In the genomic region with DNA sequence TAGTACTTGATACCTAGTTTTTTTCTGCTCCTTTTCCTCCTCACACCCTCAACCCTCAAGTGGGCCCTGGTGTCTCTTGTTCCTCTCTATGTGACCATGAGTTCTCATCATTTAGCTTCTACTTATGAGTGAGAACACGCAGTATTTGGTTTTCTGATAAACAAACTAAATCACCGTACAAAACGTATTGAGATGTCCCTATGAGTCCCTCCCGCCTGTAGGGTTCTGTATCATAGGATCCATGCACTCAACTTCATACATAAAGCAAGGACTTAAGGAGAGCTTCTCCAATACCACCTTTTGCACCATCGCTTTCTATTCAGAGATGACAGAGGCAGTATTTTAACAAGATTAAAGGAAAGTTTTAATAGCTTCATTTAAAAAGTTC, we compare ENCODE assay signal across 8 cellular contexts. TPM values are rescaled to one million over a fixed set of nuclear protein-coding genes. Genes with fewer than 3 reads are reported as not detected.
DNase-seq lines count a peak whose midpoint lies in the region; ATAC-seq and TF ChIP-seq lines count a peak whose summit lies in the region.

No MANE protein-coding gene starts in this region.

- peak overlapping the region; percentile 90 for H3K4me2 ChIP-seq in KMS-11

- H3K27me3 ChIP-seq in KMS-11 (ENCODE audit: insufficient read depth, low read depth): no peaks in the 10 kb centered on the region

- TF ChIP-seq CTCF in CD14-positive monocyte (IDR thresholded peaks at IDR 0.05): no peak
- TF ChIP-seq CTCF in KMS-11 (conservative IDR thresholded peaks at IDR 0.05; ENCODE audit: low read depth, low read length): no peak
- no peak for TF ChIP-seq CTCF in nephron (IDR thresholded peaks at IDR 0.05; ENCODE audit: unreplicated experiment in 3 of 3)

- intact Hi-C loops in CD14-positive monocyte (cut with micrococcal nuclease): no loop called here

- peak overlapping the region; percentile 58; the same call in 1 of the 2 replicates for H3K27ac ChIP-seq in KMS-11

- H3K9me3 Mint-ChIP-seq in CD14-positive monocyte (peaks cover 0 to 6% (median 0%) of the 10 kb centered on the region in 7 donors), nephron (peaks cover 6% of the 10 kb centered on the region)
- no peaks in the 10 kb centered on the region for H3K9me3 Mint-ChIP-seq in central memory CD8-positive, alpha-beta T cell

- peaks cover 51% of the 10 kb centered on the region for H3K4me1 ChIP-seq in KMS-11 (ENCODE audit: low read depth, poor library complexity, severe bottlenecking)

- H3K36me3 Mint-ChIP-seq in CD14-positive monocyte (no peaks in the 10 kb centered on the region), nephron (ENCODE audit: low read depth) (no peaks in the 10 kb centered on the region)
- H3K36me3 Mint-ChIP-seq in central memory CD8-positive, alpha-beta T cell (ENCODE audit: insufficient read depth): peaks cover 5% of the 10 kb centered on the region

- H3K4me3 Mint-ChIP-seq in CD14-positive monocyte: peak overlapping the region; percentile 83 to 92
- H3K4me3 Mint-ChIP-seq in central memory CD8-positive, alpha-beta T cell: peak overlapping the region; percentile 83
- H3K4me3 Mint-ChIP-seq in nephron: peak overlapping the region; percentile 89 to 92 (median 90)

- peak overlapping the region; percentile 57 for H2AFZ ChIP-seq in KMS-11 (ENCODE audit: low read depth)

- H3K79me2 ChIP-seq in KMS-11 (ENCODE audit: insufficient read depth, low read depth): peaks cover 41% of the 10 kb centered on the region

- H3K4me3 ChIP-seq in KMS-11 (IDR thresholded peaks at IDR 0.05; ENCODE audit: insufficient read depth, low read depth, low read length): no peak overlapping the region

- peak; percentile 30 for ATAC-seq in central memory CD8-positive, alpha-beta T cell (replicated peaks; ENCODE audit: extremely low read depth, poor library complexity, severe bottlenecking)
- ATAC-seq in GM21367 (IDR thresholded peaks at IDR 0.05; ENCODE audit: unreplicated experiment): no peak
- no peak for ATAC-seq in HG02763 (IDR thresholded peaks at IDR 0.05; ENCODE audit: unreplicated experiment)

- H3K4me1 Mint-ChIP-seq in CD14-positive monocyte: peaks cover 37% of the 10 kb centered on the region
- H3K4me1 Mint-ChIP-seq in central memory CD8-positive, alpha-beta T cell: peaks cover 36% of the 10 kb centered on the region
- peaks cover 21% of the 10 kb centered on the region for H3K4me1 Mint-ChIP-seq in nephron

- H3K27ac Mint-ChIP-seq in CD14-positive monocyte (peak overlapping the region; percentile 65 to 97 (median 93)), nephron (peak overlapping the region; percentile 45 to 94 (median 84))
- H3K27ac Mint-ChIP-seq in central memory CD8-positive, alpha-beta T cell (ENCODE audit: low read depth): peak overlapping the region; percentile 83

- H3K9ac ChIP-seq in KMS-11: peak overlapping the region; percentile 80; the same call in 1 of the 2 replicates

- H3K27me3 Mint-ChIP-seq in CD14-positive monocyte (ENCODE audit: low read depth in 3 of 3) (peaks cover 0 to 39% (median 0%) of the 10 kb centered on the region in 3 donors), nephron (ENCODE audit: low read depth) (no peaks in the 10 kb centered on the region)
- H3K27me3 Mint-ChIP-seq in central memory CD8-positive, alpha-beta T cell: no peaks in the 10 kb centered on the region

- no peak for DNase-seq in CD14-positive monocyte (ENCODE audit: low spot score)
- no peak for DNase-seq in central memory CD8-positive, alpha-beta T cell (ENCODE audit: low spot score in 2 of 2)
- DNase-seq in mucosa of gallbladder (ENCODE audit: low spot score): no peak
- no peak for DNase-seq in AML-193 (lab: John Stamatoyannopoulos, UW)

- H4K20me1 ChIP-seq in KMS-11 (ENCODE audit: insufficient read depth): no peaks in the 10 kb centered on the region

- no peaks in the 10 kb centered on the region for H3K36me3 ChIP-seq in KMS-11 (ENCODE audit: insufficient read depth)

RNA-seq across cellular contexts. Expression of gene RAB9A, which starts 0.6 kb away (rescaled TPM):
- 10 to 100 TPM; 30.8 to 38.1 TPM for polyA plus RNA-seq in CD14-positive monocyte
- total RNA-seq in mucosa of gallbladder: 32.2 TPM

RNA-seq across cellular contexts. Expression of gene TCEANC, which starts 35.4 kb away (rescaled TPM):
- polyA plus RNA-seq in CD14-positive monocyte: 1 to 10 TPM; 1.6 to 1.9 TPM
- total RNA-seq in mucosa of gallbladder: 4.0 TPM

RNA-seq across cellular contexts. Expression of gene TRAPPC2, which starts 46.0 kb away (rescaled TPM):
- 10 to 100 TPM; 12.2 to 18.3 TPM for polyA plus RNA-seq in CD14-positive monocyte
- 25.1 TPM for total RNA-seq in mucosa of gallbladder

RNA-seq across cellular contexts. Expression of gene OFD1, which starts 46.2 kb away (rescaled TPM):
- 1 to 10 TPM; 2.4 to 2.9 TPM for polyA plus RNA-seq in CD14-positive monocyte
- 33.2 TPM for total RNA-seq in mucosa of gallbladder
